ENCODE assay signal across 10 cellular contexts in genomic region chr11:75771646-75772410, GRCh38. TPM values are rescaled to one million over a fixed set of nuclear protein-coding genes. Genes with fewer than 3 reads are reported as not detected.
DNase-seq lines count a peak whose midpoint lies in the region; ATAC-seq, FAIRE-seq and TF ChIP-seq lines count a peak whose summit lies in the region.
"Had no signal": no experiment of that assay in that cellular context is flagged by ENCODE, and none has a peak within 500 bp of the region (broad histone marks: within the 10 kb centered on the region; RNA-seq: fewer than 3 reads in every experiment).

No MANE protein-coding gene starts in this region.

- no peaks in the 10 kb centered on the region for H3K79me2 ChIP-seq in astrocyte (ENCODE audit: insufficient read depth, low read length)

- H3K4me3 ChIP-seq in astrocyte (ENCODE audit: insufficient read depth, low read depth, low read length), result no peak overlapping the region

- no peaks in the 10 kb centered on the region for H3K36me3 ChIP-seq in astrocyte (ENCODE audit: insufficient read depth, low read length)

- H2AFZ ChIP-seq in astrocyte (ENCODE audit: low read depth, low read length), result no peak overlapping the region

- H3K4me3 Mint-ChIP-seq in astrocyte (ENCODE audit: unreplicated experiment) (no peak overlapping the region), memory B cell (no peak overlapping the region)

- peaks cover 1% of the 10 kb centered on the region for H3K36me3 Mint-ChIP-seq in astrocyte (ENCODE audit: low read depth, unreplicated experiment)
- peaks cover 2% of the 10 kb centered on the region for H3K36me3 Mint-ChIP-seq in memory B cell

- H3K27me3 ChIP-seq in astrocyte (ENCODE audit: insufficient read depth, low read length), result peaks cover 30% of the 10 kb centered on the region

- no peak overlapping the region for H3K4me2 ChIP-seq in astrocyte (ENCODE audit: low read length)

- FAIRE-seq in astrocyte (lab: Jason Lieb, UNC), result no peak
- FAIRE-seq: endometrium had no signal

- no peaks in the 10 kb centered on the region for H4K20me1 ChIP-seq in astrocyte (ENCODE audit: insufficient read depth, low read length)

- H3K9me3 ChIP-seq in astrocyte (ENCODE audit: insufficient read depth, low read depth, low read length), result no peaks in the 10 kb centered on the region

- no peak for TF ChIP-seq CTCF in astrocyte (IDR thresholded peaks at IDR 0.05; ENCODE audit: insufficient read depth, low read depth, low read length)

- ATAC-seq in memory B cell (ENCODE audit: low read depth) (no peak), HG03442 (IDR thresholded peaks at IDR 0.05; ENCODE audit: unreplicated experiment) (no peak), HG03354 (IDR thresholded peaks at IDR 0.05; ENCODE audit: poor library complexity, severe bottlenecking, unreplicated experiment) (no peak)
- ATAC-seq: left ventricle myocardium superior had no signal

- H3K9me3 Mint-ChIP-seq in astrocyte (ENCODE audit: unreplicated experiment) (peaks cover 6% of the 10 kb centered on the region), memory B cell (no peaks in the 10 kb centered on the region)

- H3K27me3 Mint-ChIP-seq in astrocyte (ENCODE audit: low read depth, unreplicated experiment) (peaks cover 82% of the 10 kb centered on the region), memory B cell (no peaks in the 10 kb centered on the region)

- H3K4me1 Mint-ChIP-seq in astrocyte (ENCODE audit: low read depth, unreplicated experiment), result no peaks in the 10 kb centered on the region
- peaks cover 53% of the 10 kb centered on the region for H3K4me1 Mint-ChIP-seq in memory B cell

- DNase-seq in AG08395 (ENCODE audit: low spot score) (peak; percentile 61), HT1080 (ENCODE audit: low read depth) (peak; percentile 74), astrocyte (ENCODE audit: low read depth) (peak; percentile 38), memory B cell (ENCODE audit: low spot score in 2 of 2) (no peak), SW480 (ENCODE audit: low spot score) (no peak), middle frontal gyrus (ENCODE audit: extremely low spot score, low spot score) (no peak)
- DNase-seq: left ventricle myocardium superior had no signal

- H3K4me1 ChIP-seq in astrocyte (ENCODE audit: insufficient read depth, low read length), result peaks cover 10% of the 10 kb centered on the region

- H3K27ac Mint-ChIP-seq in astrocyte (ENCODE audit: unreplicated experiment), result no peak overlapping the region
- peak overlapping the region; percentile 99 for H3K27ac Mint-ChIP-seq in memory B cell

- H3K27ac ChIP-seq in astrocyte (ENCODE audit: low read depth, low read length), result no peak overlapping the region

- H3K9ac ChIP-seq in astrocyte (ENCODE audit: low read length), result no peak overlapping the region

RNA-seq across cellular contexts. Expression of gene DGAT2, which starts 3.2 kb away (rescaled TPM):
- total RNA-seq in HT1080 (2014; rRNA removed; shearing (Covaris generic)), result 4.9 and 5.9 TPM in 2 replicates
- polyA plus RNA-seq in HT1080 (2015; cell fraction: cytosol; rRNA removed), result 7.6 and 8.5 TPM in 2 replicates
- polyA plus RNA-seq in HT1080 (2015; cell fraction: nucleus; rRNA removed), result 2.4 and 4.6 TPM in 2 replicates
- total RNA-seq in astrocyte, result 0.73 and 1.6 TPM in 2 replicates

RNA-seq across cellular contexts. Expression of gene UVRAG, which starts 43.2 kb away (rescaled TPM):
- 12.3 and 14.0 TPM in 2 replicates for total RNA-seq in HT1080 (2014; rRNA removed; shearing (Covaris generic))
- polyA plus RNA-seq in HT1080 (2015; cell fraction: cytosol; rRNA removed), result 15.8 and 17.4 TPM in 2 replicates
- 11.4 and 12.1 TPM in 2 replicates for polyA plus RNA-seq in HT1080 (2015; cell fraction: nucleus; rRNA removed)
- total RNA-seq in astrocyte, result 14.5 and 15.3 TPM in 2 replicates

RNA-seq across cellular contexts. Expression of gene MOGAT2, which starts 54.2 kb away (rescaled TPM):
- total RNA-seq in HT1080 (2014; rRNA removed; shearing (Covaris generic)), result not detected in 2 replicates
- not detected in 2 replicates for polyA plus RNA-seq in HT1080 (2015; cell fraction: cytosol; rRNA removed)
- polyA plus RNA-seq in HT1080 (2015; cell fraction: nucleus; rRNA removed), result 0.08 TPM in 1 of 2 replicates, not detected in the other
- not detected in 2 replicates for total RNA-seq in astrocyte

Comparison
In these comparisons a context has a peak if more than half of its experiments do, and no peak if none do; other contexts are left out.
1. DNase-seq: peak in AG08395 (single experiment), HT1080 (single experiment) and astrocyte (single experiment); none in memory B cell (0 of 2), SW480 (single experiment) and middle frontal gyrus (single experiment).